15 cellular contexts compared by ENCODE assay signal in genomic region chr1:81458186-81458585, GRCh38.
DNase-seq lines count a peak whose midpoint lies in the region; TF ChIP-seq lines count a peak whose summit lies in the region.
"Had no signal": no experiment of that assay in that cellular context is flagged by ENCODE, and none has a peak within 500 bp of the region (broad histone marks: within the 10 kb centered on the region; RNA-seq: fewer than 3 reads in every experiment).

No MANE protein-coding gene starts in this region.

- no peaks in the 10 kb centered on the region for H3K9me3 ChIP-seq in osteoblast (ENCODE audit: low read depth, low read length)
- H3K9me3 ChIP-seq in Caco-2 = no peaks in the 10 kb centered on the region
- no peaks in the 10 kb centered on the region for H3K9me3 ChIP-seq in esophagus squamous epithelium
- H3K9me3 ChIP-seq: BE2C, HAP-1 had no signal

- no peaks in the 10 kb centered on the region for H3K4me1 ChIP-seq in osteoblast (ENCODE audit: insufficient read depth, low read length)
- H3K4me1 ChIP-seq in Caco-2 = no peaks in the 10 kb centered on the region
- H3K4me1 ChIP-seq in esophagus squamous epithelium = peaks cover 0 to 10% (median 0%) of the 10 kb centered on the region in 3 donors
- H3K4me1 ChIP-seq: BE2C had no signal

- H3K27ac ChIP-seq in osteoblast (ENCODE audit: low read depth, low read length) = no peak overlapping the region
- no peak overlapping the region for H3K27ac ChIP-seq in esophagus squamous epithelium

- 70 to 90% methylated on average over 3 to 4 of the region's 4 CpGs for WGBS in esophagus squamous epithelium, 2 donors

- H3K27me3 Mint-ChIP-seq in Caco-2 (ENCODE audit: insufficient read depth, unreplicated experiment) = no peaks in the 10 kb centered on the region
- H3K27me3 Mint-ChIP-seq: CD4-positive, CD25-positive, alpha-beta regulatory T cell; CD8-positive, alpha-beta memory T cell had no signal

- H3K4me1 Mint-ChIP-seq in Caco-2 (ENCODE audit: low read depth, unreplicated experiment) = peaks cover 9% of the 10 kb centered on the region
- H3K4me1 Mint-ChIP-seq: CD4-positive, CD25-positive, alpha-beta regulatory T cell; CD8-positive, alpha-beta memory T cell had no signal

- POLR2A ChIA-PET in Caco-2 (lab: Charles Lee) = no interaction called here

- H3K27me3 ChIP-seq in osteoblast (ENCODE audit: insufficient read depth, low read length) = no peaks in the 10 kb centered on the region
- H3K27me3 ChIP-seq in Caco-2 (replicated peaks; ENCODE audit: control insufficient read depth, insufficient read depth, low read length) = no peaks in the 10 kb centered on the region
- no peaks in the 10 kb centered on the region for H3K27me3 ChIP-seq in esophagus squamous epithelium
- H3K27me3 ChIP-seq: BE2C had no signal

- H3K4me3 ChIP-seq in epithelial cell of esophagus (ENCODE audit: low read length) (no peak overlapping the region), osteoblast (ENCODE audit: insufficient read depth, low read length) (no peak overlapping the region), Caco-2 (ENCODE audit: low read depth, low read length) (no peak overlapping the region), esophagus squamous epithelium (no peak overlapping the region)
- H3K4me3 ChIP-seq: HAP-1 had no signal

- TF ChIP-seq POLR2A in esophagus squamous epithelium (IDR thresholded peaks at IDR 0.05) = no peak

- no peak overlapping the region for H3K4me2 ChIP-seq in osteoblast (ENCODE audit: insufficient read depth, low read length)

- peak; percentile 27 for DNase-seq in HT1080 (ENCODE audit: low read depth)
- DNase-seq in epithelial cell of esophagus (ENCODE audit: low read depth) = peak; percentile 56
- peak; percentile 39 for DNase-seq in osteoblast (ENCODE audit: insufficient read length, low spot score, missing footprints)
- no peak for DNase-seq in Caco-2
- no peak for DNase-seq in esophagus squamous epithelium (lab: John Stamatoyannopoulos, UW)
- no peak for DNase-seq in occipital lobe (lab: John Stamatoyannopoulos, UW)
- DNase-seq: ACHN; BE2C; C1 segment of cervical spinal cord; CD4-positive, CD25-positive, alpha-beta regulatory T cell; CD8-positive, alpha-beta memory T cell; COR-L47; GF-D8; GOT3 had no signal

- no peak overlapping the region for H3K4me3 Mint-ChIP-seq in Caco-2 (ENCODE audit: unreplicated experiment)
- H3K4me3 Mint-ChIP-seq: CD4-positive, CD25-positive, alpha-beta regulatory T cell; CD8-positive, alpha-beta memory T cell had no signal

- H3K79me2 ChIP-seq in osteoblast (ENCODE audit: insufficient read depth, low read length) = no peaks in the 10 kb centered on the region

- H2AFZ ChIP-seq in osteoblast (ENCODE audit: low read length) = no peak overlapping the region

- intact Hi-C loops in Caco-2 (cut with micrococcal nuclease; ENCODE audit: unreplicated experiment) (no loop called here), esophagus squamous epithelium (cut with DNase I) (no loop called here)

- no peaks in the 10 kb centered on the region for H4K20me1 ChIP-seq in osteoblast (ENCODE audit: insufficient read depth, low read length)

- H3K36me3 ChIP-seq in osteoblast (ENCODE audit: insufficient read depth, low read length) (no peaks in the 10 kb centered on the region), Caco-2 (ENCODE audit: control insufficient read depth, insufficient read depth, low read length) (no peaks in the 10 kb centered on the region), esophagus squamous epithelium (no peaks in the 10 kb centered on the region)
- H3K36me3 ChIP-seq: BE2C, HAP-1 had no signal

- CTCF ChIA-PET in Caco-2 (lab: Charles Lee) = no interaction called here

- no peak overlapping the region for H3K27ac Mint-ChIP-seq in Caco-2 (ENCODE audit: unreplicated experiment)
- H3K27ac Mint-ChIP-seq: CD4-positive, CD25-positive, alpha-beta regulatory T cell; CD8-positive, alpha-beta memory T cell had no signal

- no peak for TF ChIP-seq CTCF in epithelial cell of esophagus (IDR thresholded peaks at IDR 0.05; ENCODE audit: insufficient read depth, low read depth, low read length, missing control alignments)
- TF ChIP-seq CTCF in osteoblast (IDR thresholded peaks at IDR 0.05; ENCODE audit: extremely low read depth, low read depth, low read length) = no peak
- TF ChIP-seq CTCF in Caco-2 (IDR thresholded peaks at IDR 0.05; ENCODE audit: insufficient read depth in 1 of 2, low read depth in 1 of 2, low read length in 1 of 2, severe bottlenecking in 1 of 2, unreplicated experiment in 1 of 2) = no peak
- TF ChIP-seq CTCF in esophagus squamous epithelium (IDR thresholded peaks at IDR 0.05) = no peak

- no peaks in the 10 kb centered on the region for H3K36me3 Mint-ChIP-seq in Caco-2 (ENCODE audit: insufficient read depth, unreplicated experiment)
- H3K36me3 Mint-ChIP-seq: CD4-positive, CD25-positive, alpha-beta regulatory T cell; CD8-positive, alpha-beta memory T cell had no signal

- no peaks in the 10 kb centered on the region for H3K9me3 Mint-ChIP-seq in Caco-2 (ENCODE audit: unreplicated experiment)

- no TSS peak for BruUV-seq in Caco-2 (replicated peaks; lab: Mats Ljungman, UMichigan)

Comparison
In these comparisons a context has a peak if more than half of its experiments do, and no peak if none do; other contexts are left out.
1. DNase-seq: peak in HT1080 (single experiment), epithelial cell of esophagus (single experiment) and osteoblast (single experiment); none in Caco-2 (0 of 2), esophagus squamous epithelium (single experiment) and occipital lobe (single experiment).